1 cellular context compared by ENCODE assay signal in the genomic region with DNA sequence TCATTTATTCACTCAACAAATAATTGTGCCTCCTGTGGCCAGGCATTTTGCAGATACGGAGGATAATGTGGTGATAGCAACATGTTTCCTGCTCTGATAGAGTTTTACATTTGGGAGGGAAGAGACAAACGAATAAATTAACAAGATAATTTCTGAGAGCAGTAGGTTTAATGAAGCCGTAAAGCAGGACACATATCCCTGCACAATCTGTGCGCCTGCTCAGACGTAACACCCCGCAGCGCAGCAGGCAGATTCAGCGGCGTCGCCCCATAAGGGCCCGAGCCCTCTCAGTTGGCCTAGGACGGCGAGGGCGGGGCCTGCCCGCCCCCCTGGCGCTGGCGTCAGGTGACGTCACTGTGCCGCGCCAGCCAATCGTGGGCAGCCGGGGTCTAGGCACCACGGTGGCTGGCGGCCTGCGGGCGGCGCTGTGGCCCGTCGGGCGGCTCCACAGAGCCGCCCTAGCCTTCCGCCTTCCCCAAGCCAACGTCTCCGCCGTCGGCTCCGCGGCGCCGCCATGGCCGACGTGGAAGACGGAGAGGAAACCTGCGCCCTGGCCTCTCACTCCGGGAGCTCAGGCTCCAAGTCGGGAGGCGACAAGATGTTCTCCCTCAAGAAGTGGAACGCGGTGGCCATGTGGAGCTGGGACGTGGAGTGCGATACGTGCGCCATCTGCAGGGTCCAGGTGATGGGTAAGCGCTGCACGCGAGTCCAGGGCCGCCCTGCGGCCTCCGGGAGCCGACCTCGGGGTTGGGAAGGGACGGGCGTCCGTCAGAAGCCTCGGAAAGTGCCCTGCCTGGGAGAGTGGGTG.
TF ChIP-seq lines count a peak whose summit lies in the region.

A gene (plus strand): TSS at position 471 of the 808 bp plus-strand sequence. CDS start 44 bp downstream, at position 515.

TF ChIP-seq in HepG2, 621 proteins besides CTCF, POLR2A, EP300 and RAD21 (continues in another document):
- TF ChIP-seq, protein P1, sequence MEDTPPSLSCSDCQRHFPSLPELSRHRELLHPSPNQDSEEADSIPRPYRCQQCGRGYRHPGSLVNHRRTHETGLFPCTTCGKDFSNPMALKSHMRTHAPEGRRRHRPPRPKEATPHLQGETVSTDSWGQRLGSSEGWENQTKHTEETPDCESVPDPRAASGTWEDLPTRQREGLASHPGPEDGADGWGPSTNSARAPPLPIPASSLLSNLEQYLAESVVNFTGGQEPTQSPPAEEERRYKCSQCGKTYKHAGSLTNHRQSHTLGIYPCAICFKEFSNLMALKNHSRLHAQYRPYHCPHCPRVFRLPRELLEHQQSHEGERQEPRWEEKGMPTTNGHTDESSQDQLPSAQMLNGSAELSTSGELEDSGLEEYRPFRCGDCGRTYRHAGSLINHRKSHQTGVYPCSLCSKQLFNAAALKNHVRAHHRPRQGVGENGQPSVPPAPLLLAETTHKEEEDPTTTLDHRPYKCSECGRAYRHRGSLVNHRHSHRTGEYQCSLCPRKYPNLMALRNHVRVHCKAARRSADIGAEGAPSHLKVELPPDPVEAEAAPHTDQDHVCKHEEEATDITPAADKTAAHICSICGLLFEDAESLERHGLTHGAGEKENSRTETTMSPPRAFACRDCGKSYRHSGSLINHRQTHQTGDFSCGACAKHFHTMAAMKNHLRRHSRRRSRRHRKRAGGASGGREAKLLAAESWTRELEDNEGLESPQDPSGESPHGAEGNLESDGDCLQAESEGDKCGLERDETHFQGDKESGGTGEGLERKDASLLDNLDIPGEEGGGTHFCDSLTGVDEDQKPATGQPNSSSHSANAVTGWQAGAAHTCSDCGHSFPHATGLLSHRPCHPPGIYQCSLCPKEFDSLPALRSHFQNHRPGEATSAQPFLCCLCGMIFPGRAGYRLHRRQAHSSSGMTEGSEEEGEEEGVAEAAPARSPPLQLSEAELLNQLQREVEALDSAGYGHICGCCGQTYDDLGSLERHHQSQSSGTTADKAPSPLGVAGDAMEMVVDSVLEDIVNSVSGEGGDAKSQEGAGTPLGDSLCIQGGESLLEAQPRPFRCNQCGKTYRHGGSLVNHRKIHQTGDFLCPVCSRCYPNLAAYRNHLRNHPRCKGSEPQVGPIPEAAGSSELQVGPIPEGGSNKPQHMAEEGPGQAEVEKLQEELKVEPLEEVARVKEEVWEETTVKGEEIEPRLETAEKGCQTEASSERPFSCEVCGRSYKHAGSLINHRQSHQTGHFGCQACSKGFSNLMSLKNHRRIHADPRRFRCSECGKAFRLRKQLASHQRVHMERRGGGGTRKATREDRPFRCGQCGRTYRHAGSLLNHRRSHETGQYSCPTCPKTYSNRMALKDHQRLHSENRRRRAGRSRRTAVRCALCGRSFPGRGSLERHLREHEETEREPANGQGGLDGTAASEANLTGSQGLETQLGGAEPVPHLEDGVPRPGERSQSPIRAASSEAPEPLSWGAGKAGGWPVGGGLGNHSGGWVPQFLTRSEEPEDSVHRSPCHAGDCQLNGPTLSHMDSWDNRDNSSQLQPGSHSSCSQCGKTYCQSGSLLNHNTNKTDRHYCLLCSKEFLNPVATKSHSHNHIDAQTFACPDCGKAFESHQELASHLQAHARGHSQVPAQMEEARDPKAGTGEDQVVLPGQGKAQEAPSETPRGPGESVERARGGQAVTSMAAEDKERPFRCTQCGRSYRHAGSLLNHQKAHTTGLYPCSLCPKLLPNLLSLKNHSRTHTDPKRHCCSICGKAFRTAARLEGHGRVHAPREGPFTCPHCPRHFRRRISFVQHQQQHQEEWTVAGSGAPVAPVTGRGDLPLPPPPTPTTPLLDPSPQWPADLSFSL (CRISPR knock-in tag; IDR thresholded peaks at IDR 0.05) = peak; percentile 35; the same call in 1 of the 2 replicates
- no peak for TF ChIP-seq ZNF225 (CRISPR knock-in tag; IDR thresholded peaks at IDR 0.05)
- peak; percentile 94 for TF ChIP-seq YEATS4 (CRISPR knock-in tag; IDR thresholded peaks at IDR 0.05; ENCODE audit: borderline replicate concordance)
- TF ChIP-seq HOXA5 (CRISPR knock-in tag; IDR thresholded peaks at IDR 0.05) = peak; percentile 93; the same call in 1 of the 2 replicates
- TF ChIP-seq ZNF383 (CRISPR knock-in tag; IDR thresholded peaks at IDR 0.05; ENCODE audit: borderline replicate concordance) = peak; percentile 17; the same call in 1 of the 2 replicates
- TF ChIP-seq, protein P2, sequence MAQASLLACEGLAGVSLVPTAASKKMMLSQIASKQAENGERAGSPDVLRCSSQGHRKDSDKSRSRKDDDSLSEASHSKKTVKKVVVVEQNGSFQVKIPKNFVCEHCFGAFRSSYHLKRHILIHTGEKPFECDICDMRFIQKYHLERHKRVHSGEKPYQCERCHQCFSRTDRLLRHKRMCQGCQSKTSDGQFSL (CRISPR knock-in tag; IDR thresholded peaks at IDR 0.05) = no peak
- no peak for TF ChIP-seq ZNF841 (CRISPR knock-in tag; IDR thresholded peaks at IDR 0.05; ENCODE audit: borderline replicate concordance)
- TF ChIP-seq PRPF4 (IDR thresholded peaks at IDR 0.05; ENCODE audit: low read depth, low read length, poor library complexity, severe bottlenecking) = no peak
- TF ChIP-seq KDM1A (CRISPR knock-in tag; IDR thresholded peaks at IDR 0.05) = no peak
- TF ChIP-seq TCF7 (IDR thresholded peaks at IDR 0.05; ENCODE audit: low read depth) = no peak
- peak; percentile 94 for TF ChIP-seq SP4 (CRISPR knock-in tag; IDR thresholded peaks at IDR 0.05)
- TF ChIP-seq ZNF260 (CRISPR knock-in tag; IDR thresholded peaks at IDR 0.05; ENCODE audit: borderline replicate concordance, low read depth) = no peak
- TF ChIP-seq CBFB (CRISPR knock-in tag; IDR thresholded peaks at IDR 0.05) = peak; percentile 83
- TF ChIP-seq NFE2 (CRISPR knock-in tag; IDR thresholded peaks at IDR 0.05) = no peak
- no peak for TF ChIP-seq ZKSCAN5 (CRISPR knock-in tag; IDR thresholded peaks at IDR 0.05)
- TF ChIP-seq ADNP (CRISPR knock-in tag; IDR thresholded peaks at IDR 0.05) = no peak
- TF ChIP-seq, protein P3, sequence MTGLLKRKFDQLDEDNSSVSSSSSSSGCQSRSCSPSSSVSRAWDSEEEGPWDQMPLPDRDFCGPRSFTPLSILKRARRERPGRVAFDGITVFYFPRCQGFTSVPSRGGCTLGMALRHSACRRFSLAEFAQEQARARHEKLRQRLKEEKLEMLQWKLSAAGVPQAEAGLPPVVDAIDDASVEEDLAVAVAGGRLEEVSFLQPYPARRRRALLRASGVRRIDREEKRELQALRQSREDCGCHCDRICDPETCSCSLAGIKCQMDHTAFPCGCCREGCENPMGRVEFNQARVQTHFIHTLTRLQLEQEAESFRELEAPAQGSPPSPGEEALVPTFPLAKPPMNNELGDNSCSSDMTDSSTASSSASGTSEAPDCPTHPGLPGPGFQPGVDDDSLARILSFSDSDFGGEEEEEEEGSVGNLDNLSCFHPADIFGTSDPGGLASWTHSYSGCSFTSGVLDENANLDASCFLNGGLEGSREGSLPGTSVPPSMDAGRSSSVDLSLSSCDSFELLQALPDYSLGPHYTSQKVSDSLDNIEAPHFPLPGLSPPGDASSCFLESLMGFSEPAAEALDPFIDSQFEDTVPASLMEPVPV (CRISPR knock-in tag; IDR thresholded peaks at IDR 0.05) = no peak
- TF ChIP-seq ZBTB7B (CRISPR knock-in tag; IDR thresholded peaks at IDR 0.05) = peak; percentile 91
- TF ChIP-seq POLR2AphosphoS2 (IDR thresholded peaks at IDR 0.05; ENCODE audit: low read depth, low read length) = no peak
- TF ChIP-seq, protein P4, sequence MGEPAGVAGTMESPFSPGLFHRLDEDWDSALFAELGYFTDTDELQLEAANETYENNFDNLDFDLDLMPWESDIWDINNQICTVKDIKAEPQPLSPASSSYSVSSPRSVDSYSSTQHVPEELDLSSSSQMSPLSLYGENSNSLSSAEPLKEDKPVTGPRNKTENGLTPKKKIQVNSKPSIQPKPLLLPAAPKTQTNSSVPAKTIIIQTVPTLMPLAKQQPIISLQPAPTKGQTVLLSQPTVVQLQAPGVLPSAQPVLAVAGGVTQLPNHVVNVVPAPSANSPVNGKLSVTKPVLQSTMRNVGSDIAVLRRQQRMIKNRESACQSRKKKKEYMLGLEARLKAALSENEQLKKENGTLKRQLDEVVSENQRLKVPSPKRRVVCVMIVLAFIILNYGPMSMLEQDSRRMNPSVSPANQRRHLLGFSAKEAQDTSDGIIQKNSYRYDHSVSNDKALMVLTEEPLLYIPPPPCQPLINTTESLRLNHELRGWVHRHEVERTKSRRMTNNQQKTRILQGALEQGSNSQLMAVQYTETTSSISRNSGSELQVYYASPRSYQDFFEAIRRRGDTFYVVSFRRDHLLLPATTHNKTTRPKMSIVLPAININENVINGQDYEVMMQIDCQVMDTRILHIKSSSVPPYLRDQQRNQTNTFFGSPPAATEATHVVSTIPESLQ (CRISPR knock-in tag; conservative IDR thresholded peaks at IDR 0.05) = no peak; the same call in 1 of the 2 replicates
- peak; percentile 76; the same call in 1 of the 2 replicates for TF ChIP-seq ZNF776 (CRISPR knock-in tag; IDR thresholded peaks at IDR 0.05)
- peak; percentile 69 for TF ChIP-seq GFI1 (CRISPR knock-in tag; IDR thresholded peaks at IDR 0.05; ENCODE audit: borderline replicate concordance)
- peak; percentile 86 for TF ChIP-seq ELF3 (CRISPR knock-in tag; IDR thresholded peaks at IDR 0.05)
- TF ChIP-seq, protein P5, sequence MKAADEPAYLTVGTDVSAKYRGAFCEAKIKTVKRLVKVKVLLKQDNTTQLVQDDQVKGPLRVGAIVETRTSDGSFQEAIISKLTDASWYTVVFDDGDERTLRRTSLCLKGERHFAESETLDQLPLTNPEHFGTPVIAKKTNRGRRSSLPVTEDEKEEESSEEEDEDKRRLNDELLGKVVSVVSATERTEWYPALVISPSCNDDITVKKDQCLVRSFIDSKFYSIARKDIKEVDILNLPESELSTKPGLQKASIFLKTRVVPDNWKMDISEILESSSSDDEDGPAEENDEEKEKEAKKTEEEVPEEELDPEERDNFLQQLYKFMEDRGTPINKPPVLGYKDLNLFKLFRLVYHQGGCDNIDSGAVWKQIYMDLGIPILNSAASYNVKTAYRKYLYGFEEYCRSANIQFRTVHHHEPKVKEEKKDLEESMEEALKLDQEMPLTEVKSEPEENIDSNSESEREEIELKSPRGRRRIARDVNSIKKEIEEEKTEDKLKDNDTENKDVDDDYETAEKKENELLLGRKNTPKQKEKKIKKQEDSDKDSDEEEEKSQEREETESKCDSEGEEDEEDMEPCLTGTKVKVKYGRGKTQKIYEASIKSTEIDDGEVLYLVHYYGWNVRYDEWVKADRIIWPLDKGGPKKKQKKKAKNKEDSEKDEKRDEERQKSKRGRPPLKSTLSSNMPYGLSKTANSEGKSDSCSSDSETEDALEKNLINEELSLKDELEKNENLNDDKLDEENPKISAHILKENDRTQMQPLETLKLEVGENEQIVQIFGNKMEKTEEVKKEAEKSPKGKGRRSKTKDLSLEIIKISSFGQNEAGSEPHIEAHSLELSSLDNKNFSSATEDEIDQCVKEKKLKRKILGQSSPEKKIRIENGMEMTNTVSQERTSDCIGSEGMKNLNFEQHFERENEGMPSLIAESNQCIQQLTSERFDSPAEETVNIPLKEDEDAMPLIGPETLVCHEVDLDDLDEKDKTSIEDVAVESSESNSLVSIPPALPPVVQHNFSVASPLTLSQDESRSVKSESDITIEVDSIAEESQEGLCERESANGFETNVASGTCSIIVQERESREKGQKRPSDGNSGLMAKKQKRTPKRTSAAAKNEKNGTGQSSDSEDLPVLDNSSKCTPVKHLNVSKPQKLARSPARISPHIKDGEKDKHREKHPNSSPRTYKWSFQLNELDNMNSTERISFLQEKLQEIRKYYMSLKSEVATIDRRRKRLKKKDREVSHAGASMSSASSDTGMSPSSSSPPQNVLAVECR (CRISPR knock-in tag; IDR thresholded peaks at IDR 0.05; ENCODE audit: borderline replicate concordance) = peak; percentile 86
- no peak for TF ChIP-seq NR1H2 (CRISPR knock-in tag; IDR thresholded peaks at IDR 0.05; ENCODE audit: borderline replicate concordance, low read depth)
- no peak for TF ChIP-seq SP1 (IDR thresholded peaks at IDR 0.05)
- TF ChIP-seq SP1 (CRISPR knock-in tag; IDR thresholded peaks at IDR 0.05) = peak; percentile 92
- TF ChIP-seq SRY (CRISPR knock-in tag; IDR thresholded peaks at IDR 0.05) = peak; percentile 89; the same call in 1 of the 2 replicates
- no peak for TF ChIP-seq GTF3A (CRISPR knock-in tag; conservative IDR thresholded peaks at IDR 0.05)
- no peak; the same call in 1 of the 2 replicates for TF ChIP-seq MAF1 (CRISPR knock-in tag; IDR thresholded peaks at IDR 0.05; ENCODE audit: borderline replicate concordance)
- TF ChIP-seq SNAI1 (CRISPR knock-in tag; IDR thresholded peaks at IDR 0.05; ENCODE audit: borderline replicate concordance) = peak; percentile 69; the same call in 1 of the 2 replicates
- no peak for TF ChIP-seq RAD51 (IDR thresholded peaks at IDR 0.05; ENCODE audit: borderline replicate concordance)
- TF ChIP-seq JUNB (CRISPR knock-in tag; IDR thresholded peaks at IDR 0.05; ENCODE audit: borderline replicate concordance) = no peak
- no peak for TF ChIP-seq NFE2L2 (IDR thresholded peaks at IDR 0.05; ENCODE audit: low read length)
- TF ChIP-seq, protein P6, sequence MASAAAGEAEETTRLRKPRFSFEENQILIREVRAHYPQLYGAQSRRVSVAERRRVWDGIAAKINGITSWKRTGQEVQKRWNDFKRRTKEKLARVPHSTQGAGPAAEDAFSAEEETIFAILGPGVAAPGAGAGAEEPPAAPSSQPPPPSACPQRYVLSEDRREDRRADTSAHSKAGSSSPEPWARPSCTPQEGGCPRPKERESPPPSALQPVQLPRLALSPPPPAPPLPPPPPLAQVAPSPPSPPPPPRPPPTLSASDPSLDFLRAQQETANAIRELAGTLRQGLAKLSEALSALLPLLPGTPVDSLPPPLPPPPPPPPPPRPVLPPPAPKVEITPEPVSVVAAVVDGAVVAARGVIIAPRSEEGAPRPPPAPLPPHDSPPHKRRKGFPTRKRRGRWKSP (CRISPR knock-in tag; IDR thresholded peaks at IDR 0.05) = peak; percentile 85
- TF ChIP-seq, protein P7, sequence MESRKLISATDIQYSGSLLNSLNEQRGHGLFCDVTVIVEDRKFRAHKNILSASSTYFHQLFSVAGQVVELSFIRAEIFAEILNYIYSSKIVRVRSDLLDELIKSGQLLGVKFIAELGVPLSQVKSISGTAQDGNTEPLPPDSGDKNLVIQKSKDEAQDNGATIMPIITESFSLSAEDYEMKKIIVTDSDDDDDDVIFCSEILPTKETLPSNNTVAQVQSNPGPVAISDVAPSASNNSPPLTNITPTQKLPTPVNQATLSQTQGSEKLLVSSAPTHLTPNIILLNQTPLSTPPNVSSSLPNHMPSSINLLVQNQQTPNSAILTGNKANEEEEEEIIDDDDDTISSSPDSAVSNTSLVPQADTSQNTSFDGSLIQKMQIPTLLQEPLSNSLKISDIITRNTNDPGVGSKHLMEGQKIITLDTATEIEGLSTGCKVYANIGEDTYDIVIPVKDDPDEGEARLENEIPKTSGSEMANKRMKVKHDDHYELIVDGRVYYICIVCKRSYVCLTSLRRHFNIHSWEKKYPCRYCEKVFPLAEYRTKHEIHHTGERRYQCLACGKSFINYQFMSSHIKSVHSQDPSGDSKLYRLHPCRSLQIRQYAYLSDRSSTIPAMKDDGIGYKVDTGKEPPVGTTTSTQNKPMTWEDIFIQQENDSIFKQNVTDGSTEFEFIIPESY (CRISPR knock-in tag; IDR thresholded peaks at IDR 0.05) = no peak
- TF ChIP-seq ZNF709 (CRISPR knock-in tag; IDR thresholded peaks at IDR 0.05) = peak; percentile 64; the same call in 1 of the 2 replicates
- peak; percentile 73; the same call in 1 of the 2 replicates for TF ChIP-seq ZNF777 (CRISPR knock-in tag; IDR thresholded peaks at IDR 0.05)
- no peak for TF ChIP-seq REXO4 (CRISPR knock-in tag; IDR thresholded peaks at IDR 0.05; ENCODE audit: borderline replicate concordance)
- TF ChIP-seq, protein P8, sequence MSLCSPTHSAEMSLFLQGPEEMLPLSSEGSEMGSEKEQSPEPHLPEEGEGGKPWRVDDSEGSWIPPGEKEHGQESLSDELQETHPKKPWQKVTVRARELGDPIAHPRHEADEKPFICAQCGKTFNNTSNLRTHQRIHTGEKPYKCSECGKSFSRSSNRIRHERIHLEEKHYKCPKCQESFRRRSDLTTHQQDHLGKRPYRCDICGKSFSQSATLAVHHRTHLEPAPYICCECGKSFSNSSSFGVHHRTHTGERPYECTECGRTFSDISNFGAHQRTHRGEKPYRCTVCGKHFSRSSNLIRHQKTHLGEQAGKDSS (CRISPR knock-in tag; IDR thresholded peaks at IDR 0.05; ENCODE audit: borderline replicate concordance, low read depth) = peak; percentile 71; the same call in 1 of the 2 replicates
